ENCODE assay signal across 8 cellular contexts in genomic region chr9:35658894-35659220, GRCh38. TPM values are rescaled to one million over a fixed set of nuclear protein-coding genes. Genes with fewer than 3 reads are reported as not detected.
DNase-seq lines count a peak whose midpoint lies in the region; ATAC-seq and TF ChIP-seq lines count a peak whose summit lies in the region.

No MANE protein-coding gene starts in this region.

- peak overlapping the region; percentile 92 for H2AFZ ChIP-seq in trophoblast cell (ENCODE audit: insufficient read depth, low read length, poor library complexity)

- H3K4me3 ChIP-seq in gastroesophageal sphincter (peak overlapping the region; percentile 70 to 97), trophoblast cell (ENCODE audit: low read depth, low read length) (peak overlapping the region; percentile 85)

- ATAC-seq in HG03045 (IDR thresholded peaks at IDR 0.05; ENCODE audit: unreplicated experiment): peak; percentile 0
- ATAC-seq in WTC11: no peak
- ATAC-seq in gastroesophageal sphincter: no peak
- ATAC-seq in HG02763 (IDR thresholded peaks at IDR 0.05; ENCODE audit: unreplicated experiment): no peak
- ATAC-seq in HG03439 (IDR thresholded peaks at IDR 0.05; ENCODE audit: unreplicated experiment): no peak

- H3K27ac Mint-ChIP-seq in WTC11: peak overlapping the region; percentile 64

- no peak for TF ChIP-seq CTCF in WTC11 (IDR thresholded peaks at IDR 0.05)
- no peak for TF ChIP-seq CTCF in gastroesophageal sphincter (IDR thresholded peaks at IDR 0.05)

- H2BK5ac ChIP-seq in trophoblast cell (ENCODE audit: low read depth, low read length, poor library complexity): no peak overlapping the region

- no peak overlapping the region for H4K91ac ChIP-seq in trophoblast cell (ENCODE audit: low read depth, low read length)

- peak overlapping the region; percentile 94 to 100 (median 100) for H3K27ac ChIP-seq in gastroesophageal sphincter
- peak overlapping the region; percentile 86 for H3K27ac ChIP-seq in trophoblast cell (ENCODE audit: low read depth, low read length)

- no peak for TF ChIP-seq EP300 in gastroesophageal sphincter (IDR thresholded peaks at IDR 0.05)

- H3K4me2 ChIP-seq in trophoblast cell (ENCODE audit: low read length): peak overlapping the region; percentile 95

- peak overlapping the region; percentile 85 for H3K4me3 Mint-ChIP-seq in WTC11

- WGBS in gastroesophageal sphincter (ENCODE audit: low coverage in 1 of 2), 2 donors: 3 to 4% methylated on average over 4 of the region's 4 CpGs
- WGBS in trophoblast cell (ENCODE audit: extremely low coverage, insufficient coverage, insufficient read length): no CpG with 5 or more reads among the region's 4 CpGs

- H3K36me3 Mint-ChIP-seq in WTC11: peaks cover 39% of the 10 kb centered on the region

- H3K4me1 ChIP-seq in gastroesophageal sphincter: peaks cover 0 to 64% (median 8%) of the 10 kb centered on the region in 3 donors
- H3K4me1 ChIP-seq in trophoblast cell (ENCODE audit: control insufficient read depth in 1 of 2, insufficient read depth in 2 of 2, low read length in 2 of 2): peaks cover 10 to 14% of the 10 kb centered on the region in 2 experiments

- TF ChIP-seq POLR2A in gastroesophageal sphincter (IDR thresholded peaks at IDR 0.05): no peak

- in situ Hi-C loops in Caki2 (cut with HindIII; ENCODE audit: low pct_unique_long_range_greater_than_20kb, low sequenced_read_pairs): no loop called here

- H3K9me3 ChIP-seq in gastroesophageal sphincter: no peaks in the 10 kb centered on the region
- no peaks in the 10 kb centered on the region for H3K9me3 ChIP-seq in trophoblast cell (ENCODE audit: insufficient read depth, low read depth, low read length)

- no peaks in the 10 kb centered on the region for H3K9me3 Mint-ChIP-seq in WTC11

- H3K9ac ChIP-seq in trophoblast cell (ENCODE audit: low read length): peak overlapping the region; percentile 63

- no peak overlapping the region for H3K23ac ChIP-seq in trophoblast cell (ENCODE audit: low read length)

- CTCF ChIA-PET in WTC11 (lab: Charles Lee): interaction anchor here (1.0 to 10.2 kb wide), 14 partner anchors 9 to 132 kb away, joined by 3 to 127 read pairs (median 13); partner anchors contain the start of genes CREB3, SIT1, TESK1 and TLN1

- POLR2A ChIA-PET in WTC11 (lab: Charles Lee): interaction anchor here (2.3 to 6.8 kb wide), 2 partner anchors 12 to 32 kb away, joined by 21 to 38 read pairs; partner anchors contain the start of gene TPM2

- H3K27me3 Mint-ChIP-seq in WTC11 (ENCODE audit: low read depth): peaks cover 23% of the 10 kb centered on the region

- no peak overlapping the region for H4K8ac ChIP-seq in trophoblast cell (ENCODE audit: low read depth, low read length)

- H3K79me1 ChIP-seq in trophoblast cell (ENCODE audit: low read length): peaks cover 10% of the 10 kb centered on the region

- H2AK5ac ChIP-seq in trophoblast cell (ENCODE audit: low read length): no peak overlapping the region

- H3K36me3 ChIP-seq in gastroesophageal sphincter (peaks cover 0 to 11% of the 10 kb centered on the region in 2 donors), trophoblast cell (ENCODE audit: control insufficient read depth in 1 of 2, insufficient read depth in 2 of 2, low read length in 2 of 2) (peaks cover 13 to 16% of the 10 kb centered on the region in 2 experiments)

- no peak overlapping the region for H2BK12ac ChIP-seq in trophoblast cell (ENCODE audit: low read length)

- H3K14ac ChIP-seq in trophoblast cell (ENCODE audit: low read length): peak overlapping the region; percentile 97

- no peak overlapping the region for H3K18ac ChIP-seq in trophoblast cell (ENCODE audit: low read length)

- DNase-seq in Caki2 (ENCODE audit: low read depth) (peak; percentile 43), WTC11 (ENCODE audit: low spot score) (no peak), trophoblast cell (peak; percentile 21 to 47)
- no peak for DNase-seq in effector CD4-positive, alpha-beta T cell

- peaks cover 4% of the 10 kb centered on the region for H3K79me2 ChIP-seq in trophoblast cell (ENCODE audit: control insufficient read depth, insufficient read depth, low read length, poor library complexity)

- peaks cover 30% of the 10 kb centered on the region for H3K4me1 Mint-ChIP-seq in WTC11

- H3K4ac ChIP-seq in trophoblast cell (ENCODE audit: low read depth, low read length): no peak overlapping the region

- H2BK120ac ChIP-seq in trophoblast cell (ENCODE audit: insufficient read depth, low read length, poor library complexity): no peak overlapping the region

- H3K27me3 ChIP-seq in gastroesophageal sphincter: no peaks in the 10 kb centered on the region
- H3K27me3 ChIP-seq in trophoblast cell (ENCODE audit: insufficient read depth, low read length): no peaks in the 10 kb centered on the region

- no peak overlapping the region for H4K12ac ChIP-seq in trophoblast cell (ENCODE audit: low read depth, low read length)

TF ChIP-seq in WTC11, 78 proteins besides CTCF, POLR2A, EP300 and RAD21:
- TF ChIP-seq MYBL2 (CRISPR knock-in tag; IDR thresholded peaks at IDR 0.05) (0 out of 2 replicates have a peak, but pooled peaks have one; percentile 1), IRF1 (CRISPR knock-in tag; IDR thresholded peaks at IDR 0.05) (no peak), ZBTB21 (CRISPR knock-in tag; IDR thresholded peaks at IDR 0.05; ENCODE audit: borderline replicate concordance) (0 out of 2 replicates have a peak, but pooled peaks have one; percentile 8)
- TF ChIP-seq, protein P1, sequence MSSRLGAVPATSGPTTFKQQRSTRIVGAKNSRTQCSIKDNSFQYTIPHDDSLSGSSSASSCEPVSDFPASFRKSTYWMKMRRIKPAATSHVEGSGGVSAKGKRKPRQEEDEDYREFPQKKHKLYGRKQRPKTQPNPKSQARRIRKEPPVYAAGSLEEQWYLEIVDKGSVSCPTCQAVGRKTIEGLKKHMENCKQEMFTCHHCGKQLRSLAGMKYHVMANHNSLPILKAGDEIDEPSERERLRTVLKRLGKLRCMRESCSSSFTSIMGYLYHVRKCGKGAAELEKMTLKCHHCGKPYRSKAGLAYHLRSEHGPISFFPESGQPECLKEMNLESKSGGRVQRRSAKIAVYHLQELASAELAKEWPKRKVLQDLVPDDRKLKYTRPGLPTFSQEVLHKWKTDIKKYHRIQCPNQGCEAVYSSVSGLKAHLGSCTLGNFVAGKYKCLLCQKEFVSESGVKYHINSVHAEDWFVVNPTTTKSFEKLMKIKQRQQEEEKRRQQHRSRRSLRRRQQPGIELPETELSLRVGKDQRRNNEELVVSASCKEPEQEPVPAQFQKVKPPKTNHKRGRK (CRISPR knock-in tag; IDR thresholded peaks at IDR 0.05; ENCODE audit: borderline replicate concordance): no peak

RNA-seq across cellular contexts. Expression of gene CCDC107, which starts 0.8 kb away (rescaled TPM):
- 3.5 and 19.6 TPM in 2 replicates for total RNA-seq in Caki2 (2014; rRNA removed; shearing (Covaris generic); ENCODE audit: low replicate concordance)
- total RNA-seq in WTC11 (2021): 10.8 to 14.7 TPM (median 14.1 TPM) in 3 replicates
- 10 to 100 TPM; 61.9 to 94.2 (median 87.0) TPM for total RNA-seq in gastroesophageal sphincter
- 10.1 and 10.2 TPM in 2 replicates for polyA plus RNA-seq in trophoblast cell (2013)

RNA-seq across cellular contexts. Expression of gene RMRP, which starts 1.0 kb away (rescaled TPM):
- total RNA-seq in Caki2 (2014; rRNA removed; shearing (Covaris generic); ENCODE audit: low replicate concordance): 4,579 and 6,436 TPM in 2 replicates
- total RNA-seq in WTC11 (2021): 23,577 to 25,958 TPM (median 25,042 TPM) in 3 replicates
- 1,000 to 10,000 TPM; 1,650 to 4,855 (median 3,807) TPM for total RNA-seq in gastroesophageal sphincter
- polyA plus RNA-seq in trophoblast cell (2013): 3.3 and 5.7 TPM in 2 replicates

RNA-seq across cellular contexts. Expression of gene ARHGEF39, which starts 6.1 kb away (rescaled TPM):
- 7.8 and 10.4 TPM in 2 replicates for total RNA-seq in Caki2 (2014; rRNA removed; shearing (Covaris generic); ENCODE audit: low replicate concordance)
- total RNA-seq in WTC11 (2021) (23.8 to 26.6 TPM (median 26.5 TPM) in 3 replicates), gastroesophageal sphincter (1 to 10 TPM in 2 of 4 donors, under 1 TPM in 2; 0.52 to 2.2 (median 0.81) TPM)
- polyA plus RNA-seq in trophoblast cell (2013): 6.7 and 7.0 TPM in 2 replicates

RNA-seq across cellular contexts. Expression of gene SIT1, which starts 8.1 kb away (rescaled TPM):
- not detected in 2 replicates for total RNA-seq in Caki2 (2014; rRNA removed; shearing (Covaris generic); ENCODE audit: low replicate concordance)
- total RNA-seq in WTC11 (2021): 4.1 to 7.2 TPM (median 5.4 TPM) in 3 replicates
- total RNA-seq in gastroesophageal sphincter: 1 to 10 TPM in 3 of 4 donors, not detected in 1; 1.2 to 1.6 (median 1.6) TPM
- polyA plus RNA-seq in trophoblast cell (2013): 0.06 TPM in 1 of 2 replicates, not detected in the other

RNA-seq across cellular contexts. Expression of gene CA9, which starts 14.9 kb away (rescaled TPM):
- 0.30 and 11.6 TPM in 2 replicates for total RNA-seq in Caki2 (2014; rRNA removed; shearing (Covaris generic); ENCODE audit: low replicate concordance)
- total RNA-seq in WTC11 (2021) (1.0 to 2.1 TPM (median 1.4 TPM) in 3 replicates), gastroesophageal sphincter (1 to 10 TPM in 1 of 4 donors, not detected in 3; 3.9 TPM)
- 0.53 and 0.75 TPM in 2 replicates for polyA plus RNA-seq in trophoblast cell (2013)

Comparison
In these comparisons a context has a peak if more than half of its experiments do, and no peak if none do; other contexts are left out.
1. DNase-seq: peak in Caki2 (single experiment) and trophoblast cell (2 of 2); none in WTC11 (single experiment) and effector CD4-positive, alpha-beta T cell (single experiment).